26 cellular contexts compared by ENCODE assay signal in genomic region chr11:63834532-63835155, GRCh38.
"Had no signal": no experiment of that assay in that cellular context is flagged by ENCODE, and none has a peak within 500 bp of the region (broad histone marks: within the 10 kb centered on the region; RNA-seq: fewer than 3 reads in every experiment).

No MANE protein-coding gene starts in this region.

- DNase-seq: activated CD4-positive, alpha-beta memory T cell treated with anti-CD3 and anti-CD28 coated beads for 36 hours; activated CD4-positive, alpha-beta T cell treated with anti-CD3 and anti-CD28 coated beads, Interleukin-2, amount 10 ng/mL, durations not matched to agents 24 days and 14 days; activated CD4-positive, CD25-positive, alpha-beta regulatory T cell treated with anti-CD3 and anti-CD28 coated beads, Interleukin-2, amount 50 U/mL, for 72 hours; activated T-cell treated with anti-CD3 and anti-CD28 coated beads, Interleukin-2, amount 50 U/mL, for 4 hours; anterior cingulate cortex; dorsolateral prefrontal cortex; effector memory CD4-positive, alpha-beta T cell; erythroblast; gastrocnemius medialis; glutamatergic neuron; left ventricle myocardium superior; mammary epithelial cell; naive B cell; right cardiac atrium; stimulated activated CD4-positive, alpha-beta T cell treated with anti-CD3 and anti-CD28 coated beads, Interleukin-2, amount 100 ng/mL, for 48 hours; stimulated activated naive CD4-positive, alpha-beta T cell treated with Interleukin-2 at 50 U/mL for 16 hours; T-helper 9 cell had no signal

- H3K27ac ChIP-seq: coronary artery, dorsolateral prefrontal cortex, gastrocnemius medialis, tibial nerve, VCaP had no signal

- ATAC-seq: activated T-cell treated with anti-CD3 and anti-CD28 coated beads, Interleukin-2, amount 50 U/mL, for 4 hours; gastrocnemius medialis; left ventricle myocardium superior; right cardiac atrium had no signal

- H3K36me3 Mint-ChIP-seq: activated CD4-positive, alpha-beta memory T cell treated with anti-CD3 and anti-CD28 coated beads for 36 hours; activated naive CD4-positive, alpha-beta T cell treated with anti-CD3 and anti-CD28 coated beads, Interleukin-2, amount 50 U/mL, for 24 hours had no signal

- H3K4me3 ChIP-seq: coronary artery, dorsolateral prefrontal cortex, gastrocnemius medialis, tibial nerve had no signal

- H3K27me3 ChIP-seq: dorsolateral prefrontal cortex, gastrocnemius medialis, tibial nerve had no signal

- H3K9me3 ChIP-seq: gastrocnemius medialis, tibial nerve had no signal

- H3K36me3 ChIP-seq: gastrocnemius medialis, tibial nerve had no signal

- H3K27ac Mint-ChIP-seq: activated CD4-positive, alpha-beta memory T cell treated with anti-CD3 and anti-CD28 coated beads for 36 hours; activated CD4-positive, alpha-beta T cell treated with anti-CD3 and anti-CD28 coated beads, Interleukin-2, amount 10 ng/mL, durations not matched to agents 24 days and 14 days; activated naive CD4-positive, alpha-beta T cell treated with anti-CD3 and anti-CD28 coated beads, Interleukin-2, amount 50 U/mL, for 24 hours; activated T-helper 2 cell treated with anti-CD3 and anti-CD28 coated beads, Interferon-gamma antibody, Interleukin-2, Interleukin-4, amounts not matched to agents 10 μg/mL and 5 μg/mL and 100 μg/mL, durations not matched to agents 14 hours and 24 hours and 36 hours had no signal

- H3K27me3 Mint-ChIP-seq: activated CD4-positive, alpha-beta memory T cell treated with anti-CD3 and anti-CD28 coated beads for 36 hours; activated CD4-positive, alpha-beta T cell treated with anti-CD3 and anti-CD28 coated beads, Interleukin-2, amount 10 ng/mL, durations not matched to agents 24 days and 14 days; activated naive CD4-positive, alpha-beta T cell treated with anti-CD3 and anti-CD28 coated beads, Interleukin-2, amount 50 U/mL, for 24 hours; central memory CD8-positive, alpha-beta T cell; naive B cell had no signal

- FAIRE-seq: bronchial epithelial cell, islet of Langerhans, TTC549 had no signal

- H3K4me3 Mint-ChIP-seq: activated CD4-positive, alpha-beta memory T cell treated with anti-CD3 and anti-CD28 coated beads for 36 hours; activated CD4-positive, alpha-beta T cell treated with anti-CD3 and anti-CD28 coated beads, Interleukin-2, amount 10 ng/mL, durations not matched to agents 24 days and 14 days; activated naive CD4-positive, alpha-beta T cell treated with anti-CD3 and anti-CD28 coated beads, Interleukin-2, amount 50 U/mL, for 24 hours; activated T-cell treated with anti-CD3 and anti-CD28 coated beads, Interleukin-2, amount 50 U/mL, for 4 hours; central memory CD8-positive, alpha-beta T cell; naive B cell had no signal
